Comparison of ENCODE assay signal across 2 cellular contexts in the genomic region with DNA sequence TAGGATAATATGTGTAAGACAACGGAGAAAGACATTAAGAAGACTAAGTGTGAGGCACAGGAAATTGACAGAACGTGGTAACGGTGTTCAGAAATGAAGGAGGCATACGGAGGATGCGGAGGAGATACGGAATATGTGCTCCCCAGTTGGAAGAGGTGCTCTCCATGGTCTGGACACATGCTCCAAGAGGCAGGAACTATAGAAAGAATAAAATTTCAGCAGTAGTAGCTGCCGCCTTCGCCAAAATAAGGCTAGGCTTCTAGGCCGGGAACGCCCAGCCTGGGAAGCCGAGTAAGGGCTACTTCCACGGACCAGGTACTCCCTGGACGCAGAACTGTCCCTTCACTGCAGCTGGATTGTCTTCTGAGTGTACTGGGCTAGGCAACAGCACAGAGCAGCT.
TF ChIP-seq lines count a peak whose summit lies in the region.

No MANE protein-coding gene starts in this region.

TF ChIP-seq in WTC11, 78 proteins besides CTCF, POLR2A, EP300 and RAD21 (continued from another document and continues in another):
- TF ChIP-seq MXD4 (CRISPR knock-in tag; IDR thresholded peaks at IDR 0.05; ENCODE audit: borderline replicate concordance), result no peak
- no peak for TF ChIP-seq SMAD3 (CRISPR knock-in tag; IDR thresholded peaks at IDR 0.05; ENCODE audit: borderline replicate concordance)
- TF ChIP-seq, protein P1, sequence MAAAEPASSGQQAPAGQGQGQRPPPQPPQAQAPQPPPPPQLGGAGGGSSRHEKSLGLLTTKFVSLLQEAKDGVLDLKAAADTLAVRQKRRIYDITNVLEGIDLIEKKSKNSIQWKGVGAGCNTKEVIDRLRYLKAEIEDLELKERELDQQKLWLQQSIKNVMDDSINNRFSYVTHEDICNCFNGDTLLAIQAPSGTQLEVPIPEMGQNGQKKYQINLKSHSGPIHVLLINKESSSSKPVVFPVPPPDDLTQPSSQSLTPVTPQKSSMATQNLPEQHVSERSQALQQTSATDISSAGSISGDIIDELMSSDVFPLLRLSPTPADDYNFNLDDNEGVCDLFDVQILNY (CRISPR knock-in tag; IDR thresholded peaks at IDR 0.05), result no peak
- no peak for TF ChIP-seq ZNF317 (CRISPR knock-in tag; IDR thresholded peaks at IDR 0.05; ENCODE audit: borderline replicate concordance, low read depth)
- no peak for TF ChIP-seq JAZF1 (CRISPR knock-in tag; IDR thresholded peaks at IDR 0.05)
- no peak for TF ChIP-seq EMX1 (CRISPR knock-in tag; IDR thresholded peaks at IDR 0.05)
- TF ChIP-seq, protein P2, sequence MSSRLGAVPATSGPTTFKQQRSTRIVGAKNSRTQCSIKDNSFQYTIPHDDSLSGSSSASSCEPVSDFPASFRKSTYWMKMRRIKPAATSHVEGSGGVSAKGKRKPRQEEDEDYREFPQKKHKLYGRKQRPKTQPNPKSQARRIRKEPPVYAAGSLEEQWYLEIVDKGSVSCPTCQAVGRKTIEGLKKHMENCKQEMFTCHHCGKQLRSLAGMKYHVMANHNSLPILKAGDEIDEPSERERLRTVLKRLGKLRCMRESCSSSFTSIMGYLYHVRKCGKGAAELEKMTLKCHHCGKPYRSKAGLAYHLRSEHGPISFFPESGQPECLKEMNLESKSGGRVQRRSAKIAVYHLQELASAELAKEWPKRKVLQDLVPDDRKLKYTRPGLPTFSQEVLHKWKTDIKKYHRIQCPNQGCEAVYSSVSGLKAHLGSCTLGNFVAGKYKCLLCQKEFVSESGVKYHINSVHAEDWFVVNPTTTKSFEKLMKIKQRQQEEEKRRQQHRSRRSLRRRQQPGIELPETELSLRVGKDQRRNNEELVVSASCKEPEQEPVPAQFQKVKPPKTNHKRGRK (CRISPR knock-in tag; IDR thresholded peaks at IDR 0.05; ENCODE audit: borderline replicate concordance), result no peak
- no peak for TF ChIP-seq FOXJ3 (CRISPR knock-in tag; IDR thresholded peaks at IDR 0.05; ENCODE audit: borderline replicate concordance)
- TF ChIP-seq, protein P3, sequence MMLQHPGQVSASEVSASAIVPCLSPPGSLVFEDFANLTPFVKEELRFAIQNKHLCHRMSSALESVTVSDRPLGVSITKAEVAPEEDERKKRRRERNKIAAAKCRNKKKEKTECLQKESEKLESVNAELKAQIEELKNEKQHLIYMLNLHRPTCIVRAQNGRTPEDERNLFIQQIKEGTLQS (CRISPR knock-in tag; conservative IDR thresholded peaks at IDR 0.05), result no peak
- TF ChIP-seq, protein P4, sequence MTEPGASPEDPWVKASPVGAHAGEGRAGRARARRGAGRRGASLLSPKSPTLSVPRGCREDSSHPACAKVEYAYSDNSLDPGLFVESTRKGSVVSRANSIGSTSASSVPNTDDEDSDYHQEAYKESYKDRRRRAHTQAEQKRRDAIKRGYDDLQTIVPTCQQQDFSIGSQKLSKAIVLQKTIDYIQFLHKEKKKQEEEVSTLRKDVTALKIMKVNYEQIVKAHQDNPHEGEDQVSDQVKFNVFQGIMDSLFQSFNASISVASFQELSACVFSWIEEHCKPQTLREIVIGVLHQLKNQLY (CRISPR knock-in tag; IDR thresholded peaks at IDR 0.05), result no peak
- no peak for TF ChIP-seq CREM (CRISPR knock-in tag; IDR thresholded peaks at IDR 0.05)
- no peak for TF ChIP-seq ZNF396 (CRISPR knock-in tag; IDR thresholded peaks at IDR 0.05; ENCODE audit: borderline replicate concordance)
- TF ChIP-seq, protein P5, sequence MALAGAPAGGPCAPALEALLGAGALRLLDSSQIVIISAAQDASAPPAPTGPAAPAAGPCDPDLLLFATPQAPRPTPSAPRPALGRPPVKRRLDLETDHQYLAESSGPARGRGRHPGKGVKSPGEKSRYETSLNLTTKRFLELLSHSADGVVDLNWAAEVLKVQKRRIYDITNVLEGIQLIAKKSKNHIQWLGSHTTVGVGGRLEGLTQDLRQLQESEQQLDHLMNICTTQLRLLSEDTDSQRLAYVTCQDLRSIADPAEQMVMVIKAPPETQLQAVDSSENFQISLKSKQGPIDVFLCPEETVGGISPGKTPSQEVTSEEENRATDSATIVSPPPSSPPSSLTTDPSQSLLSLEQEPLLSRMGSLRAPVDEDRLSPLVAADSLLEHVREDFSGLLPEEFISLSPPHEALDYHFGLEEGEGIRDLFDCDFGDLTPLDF (CRISPR knock-in tag; IDR thresholded peaks at IDR 0.05), result no peak
- TF ChIP-seq, protein P6, sequence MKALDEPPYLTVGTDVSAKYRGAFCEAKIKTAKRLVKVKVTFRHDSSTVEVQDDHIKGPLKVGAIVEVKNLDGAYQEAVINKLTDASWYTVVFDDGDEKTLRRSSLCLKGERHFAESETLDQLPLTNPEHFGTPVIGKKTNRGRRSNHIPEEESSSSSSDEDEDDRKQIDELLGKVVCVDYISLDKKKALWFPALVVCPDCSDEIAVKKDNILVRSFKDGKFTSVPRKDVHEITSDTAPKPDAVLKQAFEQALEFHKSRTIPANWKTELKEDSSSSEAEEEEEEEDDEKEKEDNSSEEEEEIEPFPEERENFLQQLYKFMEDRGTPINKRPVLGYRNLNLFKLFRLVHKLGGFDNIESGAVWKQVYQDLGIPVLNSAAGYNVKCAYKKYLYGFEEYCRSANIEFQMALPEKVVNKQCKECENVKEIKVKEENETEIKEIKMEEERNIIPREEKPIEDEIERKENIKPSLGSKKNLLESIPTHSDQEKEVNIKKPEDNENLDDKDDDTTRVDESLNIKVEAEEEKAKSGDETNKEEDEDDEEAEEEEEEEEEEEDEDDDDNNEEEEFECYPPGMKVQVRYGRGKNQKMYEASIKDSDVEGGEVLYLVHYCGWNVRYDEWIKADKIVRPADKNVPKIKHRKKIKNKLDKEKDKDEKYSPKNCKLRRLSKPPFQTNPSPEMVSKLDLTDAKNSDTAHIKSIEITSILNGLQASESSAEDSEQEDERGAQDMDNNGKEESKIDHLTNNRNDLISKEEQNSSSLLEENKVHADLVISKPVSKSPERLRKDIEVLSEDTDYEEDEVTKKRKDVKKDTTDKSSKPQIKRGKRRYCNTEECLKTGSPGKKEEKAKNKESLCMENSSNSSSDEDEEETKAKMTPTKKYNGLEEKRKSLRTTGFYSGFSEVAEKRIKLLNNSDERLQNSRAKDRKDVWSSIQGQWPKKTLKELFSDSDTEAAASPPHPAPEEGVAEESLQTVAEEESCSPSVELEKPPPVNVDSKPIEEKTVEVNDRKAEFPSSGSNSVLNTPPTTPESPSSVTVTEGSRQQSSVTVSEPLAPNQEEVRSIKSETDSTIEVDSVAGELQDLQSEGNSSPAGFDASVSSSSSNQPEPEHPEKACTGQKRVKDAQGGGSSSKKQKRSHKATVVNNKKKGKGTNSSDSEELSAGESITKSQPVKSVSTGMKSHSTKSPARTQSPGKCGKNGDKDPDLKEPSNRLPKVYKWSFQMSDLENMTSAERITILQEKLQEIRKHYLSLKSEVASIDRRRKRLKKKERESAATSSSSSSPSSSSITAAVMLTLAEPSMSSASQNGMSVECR (CRISPR knock-in tag; IDR thresholded peaks at IDR 0.05; ENCODE audit: borderline replicate concordance), result no peak
- TF ChIP-seq GRHL2 (CRISPR knock-in tag; IDR thresholded peaks at IDR 0.05; ENCODE audit: insufficient replicate concordance, severe bottlenecking), result no peak

TF ChIP-seq in HepG2, 621 proteins besides CTCF, POLR2A, EP300 and RAD21 (continued from another document and continues in another):
- TF ChIP-seq, protein P7, sequence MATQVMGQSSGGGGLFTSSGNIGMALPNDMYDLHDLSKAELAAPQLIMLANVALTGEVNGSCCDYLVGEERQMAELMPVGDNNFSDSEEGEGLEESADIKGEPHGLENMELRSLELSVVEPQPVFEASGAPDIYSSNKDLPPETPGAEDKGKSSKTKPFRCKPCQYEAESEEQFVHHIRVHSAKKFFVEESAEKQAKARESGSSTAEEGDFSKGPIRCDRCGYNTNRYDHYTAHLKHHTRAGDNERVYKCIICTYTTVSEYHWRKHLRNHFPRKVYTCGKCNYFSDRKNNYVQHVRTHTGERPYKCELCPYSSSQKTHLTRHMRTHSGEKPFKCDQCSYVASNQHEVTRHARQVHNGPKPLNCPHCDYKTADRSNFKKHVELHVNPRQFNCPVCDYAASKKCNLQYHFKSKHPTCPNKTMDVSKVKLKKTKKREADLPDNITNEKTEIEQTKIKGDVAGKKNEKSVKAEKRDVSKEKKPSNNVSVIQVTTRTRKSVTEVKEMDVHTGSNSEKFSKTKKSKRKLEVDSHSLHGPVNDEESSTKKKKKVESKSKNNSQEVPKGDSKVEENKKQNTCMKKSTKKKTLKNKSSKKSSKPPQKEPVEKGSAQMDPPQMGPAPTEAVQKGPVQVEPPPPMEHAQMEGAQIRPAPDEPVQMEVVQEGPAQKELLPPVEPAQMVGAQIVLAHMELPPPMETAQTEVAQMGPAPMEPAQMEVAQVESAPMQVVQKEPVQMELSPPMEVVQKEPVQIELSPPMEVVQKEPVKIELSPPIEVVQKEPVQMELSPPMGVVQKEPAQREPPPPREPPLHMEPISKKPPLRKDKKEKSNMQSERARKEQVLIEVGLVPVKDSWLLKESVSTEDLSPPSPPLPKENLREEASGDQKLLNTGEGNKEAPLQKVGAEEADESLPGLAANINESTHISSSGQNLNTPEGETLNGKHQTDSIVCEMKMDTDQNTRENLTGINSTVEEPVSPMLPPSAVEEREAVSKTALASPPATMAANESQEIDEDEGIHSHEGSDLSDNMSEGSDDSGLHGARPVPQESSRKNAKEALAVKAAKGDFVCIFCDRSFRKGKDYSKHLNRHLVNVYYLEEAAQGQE (IDR thresholded peaks at IDR 0.05; ENCODE audit: borderline replicate concordance in 1 of 2, low read depth in 1 of 2, low read length in 2 of 2), result peak in 1 of 2 experiments; percentile 10; a peak in 1 of 4 replicates
- TF ChIP-seq, protein P8, sequence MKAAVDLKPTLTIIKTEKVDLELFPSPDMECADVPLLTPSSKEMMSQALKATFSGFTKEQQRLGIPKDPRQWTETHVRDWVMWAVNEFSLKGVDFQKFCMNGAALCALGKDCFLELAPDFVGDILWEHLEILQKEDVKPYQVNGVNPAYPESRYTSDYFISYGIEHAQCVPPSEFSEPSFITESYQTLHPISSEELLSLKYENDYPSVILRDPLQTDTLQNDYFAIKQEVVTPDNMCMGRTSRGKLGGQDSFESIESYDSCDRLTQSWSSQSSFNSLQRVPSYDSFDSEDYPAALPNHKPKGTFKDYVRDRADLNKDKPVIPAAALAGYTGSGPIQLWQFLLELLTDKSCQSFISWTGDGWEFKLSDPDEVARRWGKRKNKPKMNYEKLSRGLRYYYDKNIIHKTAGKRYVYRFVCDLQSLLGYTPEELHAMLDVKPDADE (CRISPR knock-in tag; IDR thresholded peaks at IDR 0.05), result no peak
- TF ChIP-seq FOXJ3 (CRISPR knock-in tag; IDR thresholded peaks at IDR 0.05; ENCODE audit: borderline replicate concordance), result 0 out of 2 replicates have a peak, but pooled peaks have one; percentile 12
- TF ChIP-seq PHF5A (CRISPR knock-in tag; IDR thresholded peaks at IDR 0.05; ENCODE audit: low read depth, unreplicated experiment), result no peak
- no peak for TF ChIP-seq RCOR2 (CRISPR knock-in tag; IDR thresholded peaks at IDR 0.05)
- TF ChIP-seq ZSCAN9 (CRISPR knock-in tag; IDR thresholded peaks at IDR 0.05; ENCODE audit: borderline replicate concordance), result no peak
- TF ChIP-seq ARNT (IDR thresholded peaks at IDR 0.05), result no peak
- TF ChIP-seq ZNF737 (CRISPR knock-in tag; IDR thresholded peaks at IDR 0.05; ENCODE audit: borderline replicate concordance), result 0 out of 2 replicates have a peak, but pooled peaks have one; percentile 33
- no peak for TF ChIP-seq MED13 (CRISPR knock-in tag; IDR thresholded peaks at IDR 0.05)
- TF ChIP-seq GABPA (IDR thresholded peaks at IDR 0.05; ENCODE audit: low read depth, low read length), result no peak
- no peak for TF ChIP-seq GABPA (CRISPR knock-in tag; IDR thresholded peaks at IDR 0.05; ENCODE audit: low read depth)
- TF ChIP-seq, protein P9, sequence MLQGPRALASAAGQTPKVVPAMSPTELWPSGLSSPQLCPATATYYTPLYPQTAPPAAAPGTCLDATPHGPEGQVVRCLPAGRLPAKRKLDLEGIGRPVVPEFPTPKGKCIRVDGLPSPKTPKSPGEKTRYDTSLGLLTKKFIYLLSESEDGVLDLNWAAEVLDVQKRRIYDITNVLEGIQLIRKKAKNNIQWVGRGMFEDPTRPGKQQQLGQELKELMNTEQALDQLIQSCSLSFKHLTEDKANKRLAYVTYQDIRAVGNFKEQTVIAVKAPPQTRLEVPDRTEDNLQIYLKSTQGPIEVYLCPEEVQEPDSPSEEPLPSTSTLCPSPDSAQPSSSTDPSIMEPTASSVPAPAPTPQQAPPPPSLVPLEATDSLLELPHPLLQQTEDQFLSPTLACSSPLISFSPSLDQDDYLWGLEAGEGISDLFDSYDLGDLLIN (CRISPR knock-in tag; IDR thresholded peaks at IDR 0.05; ENCODE audit: borderline replicate concordance), result peak; percentile 39; the same call in 1 of the 2 replicates
- no peak for TF ChIP-seq ZNF3 (CRISPR knock-in tag; IDR thresholded peaks at IDR 0.05)
- no peak for TF ChIP-seq RBM39 (IDR thresholded peaks at IDR 0.05; ENCODE audit: low read depth, low read length, poor library complexity, severe bottlenecking)
- TF ChIP-seq SMARCE1 (IDR thresholded peaks at IDR 0.05; ENCODE audit: borderline replicate concordance), result no peak
- TF ChIP-seq SNAPC2 (CRISPR knock-in tag; IDR thresholded peaks at IDR 0.05), result no peak
- TF ChIP-seq, protein P10, sequence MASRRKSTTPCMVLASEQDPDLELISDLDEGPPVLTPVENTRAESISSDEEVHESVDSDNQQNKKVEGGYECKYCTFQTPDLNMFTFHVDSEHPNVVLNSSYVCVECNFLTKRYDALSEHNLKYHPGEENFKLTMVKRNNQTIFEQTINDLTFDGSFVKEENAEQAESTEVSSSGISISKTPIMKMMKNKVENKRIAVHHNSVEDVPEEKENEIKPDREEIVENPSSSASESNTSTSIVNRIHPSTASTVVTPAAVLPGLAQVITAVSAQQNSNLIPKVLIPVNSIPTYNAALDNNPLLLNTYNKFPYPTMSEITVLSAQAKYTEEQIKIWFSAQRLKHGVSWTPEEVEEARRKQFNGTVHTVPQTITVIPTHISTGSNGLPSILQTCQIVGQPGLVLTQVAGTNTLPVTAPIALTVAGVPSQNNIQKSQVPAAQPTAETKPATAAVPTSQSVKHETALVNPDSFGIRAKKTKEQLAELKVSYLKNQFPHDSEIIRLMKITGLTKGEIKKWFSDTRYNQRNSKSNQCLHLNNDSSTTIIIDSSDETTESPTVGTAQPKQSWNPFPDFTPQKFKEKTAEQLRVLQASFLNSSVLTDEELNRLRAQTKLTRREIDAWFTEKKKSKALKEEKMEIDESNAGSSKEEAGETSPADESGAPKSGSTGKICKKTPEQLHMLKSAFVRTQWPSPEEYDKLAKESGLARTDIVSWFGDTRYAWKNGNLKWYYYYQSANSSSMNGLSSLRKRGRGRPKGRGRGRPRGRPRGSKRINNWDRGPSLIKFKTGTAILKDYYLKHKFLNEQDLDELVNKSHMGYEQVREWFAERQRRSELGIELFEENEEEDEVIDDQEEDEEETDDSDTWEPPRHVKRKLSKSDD (CRISPR knock-in tag; IDR thresholded peaks at IDR 0.05; ENCODE audit: low read depth), result no peak
- TF ChIP-seq ZNF263 (CRISPR knock-in tag; IDR thresholded peaks at IDR 0.05), result no peak
- no peak for TF ChIP-seq NPAS2 (CRISPR knock-in tag; IDR thresholded peaks at IDR 0.05; ENCODE audit: borderline replicate concordance)
- TF ChIP-seq KAT2B (IDR thresholded peaks at IDR 0.05; ENCODE audit: borderline replicate concordance, low read depth, low read length), result no peak
- TF ChIP-seq ZNF207 (IDR thresholded peaks at IDR 0.05; ENCODE audit: borderline replicate concordance), result no peak
- TF ChIP-seq NRL (CRISPR knock-in tag; IDR thresholded peaks at IDR 0.05; ENCODE audit: borderline replicate concordance), result no peak
- TF ChIP-seq, protein P11, sequence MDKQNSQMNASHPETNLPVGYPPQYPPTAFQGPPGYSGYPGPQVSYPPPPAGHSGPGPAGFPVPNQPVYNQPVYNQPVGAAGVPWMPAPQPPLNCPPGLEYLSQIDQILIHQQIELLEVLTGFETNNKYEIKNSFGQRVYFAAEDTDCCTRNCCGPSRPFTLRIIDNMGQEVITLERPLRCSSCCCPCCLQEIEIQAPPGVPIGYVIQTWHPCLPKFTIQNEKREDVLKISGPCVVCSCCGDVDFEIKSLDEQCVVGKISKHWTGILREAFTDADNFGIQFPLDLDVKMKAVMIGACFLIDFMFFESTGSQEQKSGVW (CRISPR knock-in tag; IDR thresholded peaks at IDR 0.05; ENCODE audit: borderline replicate concordance), result 0 out of 2 replicates have a peak, but pooled peaks have one; percentile 46
- TF ChIP-seq FOXM1 (CRISPR knock-in tag; IDR thresholded peaks at IDR 0.05), result no peak
